Comparison of ENCODE assay signal across 1 cellular context in the genomic region with DNA sequence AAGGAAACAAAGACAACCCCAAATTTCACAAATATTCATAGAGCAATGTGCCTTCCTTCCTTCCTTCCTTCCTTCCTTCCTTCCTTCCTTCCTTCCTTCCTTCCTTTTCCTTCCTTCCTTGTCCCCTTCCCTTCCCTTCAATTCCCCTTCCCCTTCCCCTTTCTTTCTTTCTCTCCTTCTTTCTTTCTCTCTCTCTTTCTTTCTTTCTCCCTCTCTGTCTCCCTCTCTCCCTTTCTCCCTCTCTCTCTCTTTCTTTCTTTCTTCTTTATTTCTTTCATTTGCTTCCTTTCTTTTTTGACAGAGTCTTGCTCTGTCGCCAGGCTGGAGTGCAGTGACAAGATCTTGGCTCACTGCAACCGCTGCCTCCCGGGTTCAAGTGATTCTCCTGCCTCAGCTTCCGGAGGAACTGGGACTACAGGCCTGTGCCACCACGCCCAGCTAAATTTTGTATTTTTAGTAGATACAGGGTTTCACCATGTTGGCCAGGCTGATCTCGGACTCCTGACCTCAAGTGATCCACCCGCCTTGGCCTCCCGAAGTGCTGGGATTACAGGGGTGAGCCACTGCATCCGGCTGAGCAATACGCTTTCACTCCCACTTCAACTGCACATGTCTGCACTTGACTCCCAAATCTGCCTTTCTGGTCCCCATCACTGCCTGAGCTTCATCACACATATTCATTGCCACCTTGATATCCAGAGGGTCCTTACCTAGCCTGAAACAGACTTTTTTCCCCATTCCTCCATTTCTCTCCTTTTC.
A peak's percentile ranks its signal among the peaks of the same experiment; 100 is the strongest.
TF ChIP-seq lines count a peak whose summit lies in the region.

No MANE protein-coding gene starts in this region.

TF ChIP-seq in K562, 482 proteins besides CTCF, POLR2A, EP300 and RAD21:
- TF ChIP-seq, protein P1, sequence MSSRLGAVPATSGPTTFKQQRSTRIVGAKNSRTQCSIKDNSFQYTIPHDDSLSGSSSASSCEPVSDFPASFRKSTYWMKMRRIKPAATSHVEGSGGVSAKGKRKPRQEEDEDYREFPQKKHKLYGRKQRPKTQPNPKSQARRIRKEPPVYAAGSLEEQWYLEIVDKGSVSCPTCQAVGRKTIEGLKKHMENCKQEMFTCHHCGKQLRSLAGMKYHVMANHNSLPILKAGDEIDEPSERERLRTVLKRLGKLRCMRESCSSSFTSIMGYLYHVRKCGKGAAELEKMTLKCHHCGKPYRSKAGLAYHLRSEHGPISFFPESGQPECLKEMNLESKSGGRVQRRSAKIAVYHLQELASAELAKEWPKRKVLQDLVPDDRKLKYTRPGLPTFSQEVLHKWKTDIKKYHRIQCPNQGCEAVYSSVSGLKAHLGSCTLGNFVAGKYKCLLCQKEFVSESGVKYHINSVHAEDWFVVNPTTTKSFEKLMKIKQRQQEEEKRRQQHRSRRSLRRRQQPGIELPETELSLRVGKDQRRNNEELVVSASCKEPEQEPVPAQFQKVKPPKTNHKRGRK (tag; IDR thresholded peaks at IDR 0.05) = peak; percentile 64
